In the genomic region with DNA sequence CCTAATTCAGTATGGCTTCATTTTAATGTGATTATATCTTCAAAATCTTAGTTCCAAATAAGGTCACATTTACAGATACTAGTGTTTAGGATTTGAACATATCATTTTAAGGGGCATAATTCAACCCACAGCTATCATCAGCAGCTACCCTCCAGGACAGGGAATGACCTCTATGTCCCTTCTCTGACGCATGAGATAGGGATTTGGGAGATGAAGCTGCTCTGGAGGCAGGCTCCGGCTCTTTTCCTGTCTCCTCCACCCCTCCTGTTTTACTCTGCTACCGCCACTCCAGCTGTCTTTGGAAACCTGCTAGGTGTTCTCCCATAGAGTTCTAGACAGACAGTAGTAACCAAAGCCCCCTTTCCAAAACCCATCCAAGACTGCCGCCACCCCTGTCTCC, we compare ENCODE assay signal across 24 cellular contexts.
"Had no signal": no experiment of that assay in that cellular context is flagged by ENCODE, and none has a peak within 500 bp of the region (broad histone marks: within the 10 kb centered on the region; RNA-seq: fewer than 3 reads in every experiment).

No MANE protein-coding gene starts in this region.

- H3K27ac ChIP-seq: left ventricle myocardium inferior, pancreas, prostate gland, skin epidermis, suprapubic skin, tibial nerve, uterus had no signal

- H3K36me3 Mint-ChIP-seq: mesothelial cell of epicardium; naive B cell; natural killer cell; stimulated activated effector memory CD8-positive, alpha-beta T cell treated with anti-CD3 and anti-CD28 coated beads, Interleukin-12 subunit alpha, Interleukin-12 subunit beta, amount 100 ng/mL, for 72 hours; type B pancreatic cell had no signal

- H3K4me3 Mint-ChIP-seq: mesothelial cell of epicardium; naive B cell; natural killer cell; nephron progenitor cell; stimulated activated effector memory CD8-positive, alpha-beta T cell treated with anti-CD3 and anti-CD28 coated beads, Interleukin-12 subunit alpha, Interleukin-12 subunit beta, amount 100 ng/mL, for 72 hours; stimulated activated naive CD8-positive, alpha-beta T cell treated with anti-CD3 and anti-CD28 coated beads, Interleukin-15, Interleukin-2, amounts not matched to agents 100 ng/mL and 50 ng/mL, for 24 hours; type B pancreatic cell had no signal

- ATAC-seq: natural killer cell; pancreas; sciatic nerve; stimulated activated effector memory CD8-positive, alpha-beta T cell treated with anti-CD3 and anti-CD28 coated beads, Interleukin-12 subunit alpha, Interleukin-12 subunit beta, amount 100 ng/mL, for 72 hours had no signal

- H3K9me3 ChIP-seq: pancreas, prostate gland, suprapubic skin, uterus had no signal

- H3K9me3 Mint-ChIP-seq: natural killer cell; nephron progenitor cell; stimulated activated effector memory CD8-positive, alpha-beta T cell treated with anti-CD3 and anti-CD28 coated beads, Interleukin-12 subunit alpha, Interleukin-12 subunit beta, amount 100 ng/mL, for 72 hours; stimulated activated naive CD8-positive, alpha-beta T cell treated with anti-CD3 and anti-CD28 coated beads, Interleukin-15, Interleukin-2, amounts not matched to agents 100 ng/mL and 50 ng/mL, for 24 hours had no signal

- FAIRE-seq: pancreas had no signal

- H3K4me3 ChIP-seq: left ventricle myocardium inferior, lung, pancreas, prostate gland, skin epidermis, suprapubic skin, tibial nerve, uterus had no signal

- H3K27me3 ChIP-seq: pancreas, suprapubic skin, tibial nerve, uterus had no signal

- H3K4me1 Mint-ChIP-seq: naive B cell; natural killer cell; stimulated activated effector memory CD8-positive, alpha-beta T cell treated with anti-CD3 and anti-CD28 coated beads, Interleukin-12 subunit alpha, Interleukin-12 subunit beta, amount 100 ng/mL, for 72 hours had no signal

- DNase-seq: islet precursor cell; left ventricle myocardium inferior; naive B cell; natural killer cell; nephron progenitor cell; nucleus accumbens; pancreas; posterior cingulate gyrus; retina; right cardiac atrium; stimulated activated CD4-positive, alpha-beta T cell treated with anti-CD3 and anti-CD28 coated beads, Interleukin-12 subunit alpha, Interleukin-12 subunit beta, amount 100 ng/mL, for 4 hours; stimulated activated CD4-positive, alpha-beta T cell treated with anti-CD3 and anti-CD28 coated beads, Interleukin-4, amount 100 ng/mL, for 24 hours; stimulated activated naive CD4-positive, alpha-beta T cell; uterus had no signal

- H3K27me3 Mint-ChIP-seq: stimulated activated naive CD8-positive, alpha-beta T cell treated with anti-CD3 and anti-CD28 coated beads, Interleukin-15, Interleukin-2, amounts not matched to agents 100 ng/mL and 50 ng/mL, for 24 hours; type B pancreatic cell had no signal

- H3K27ac Mint-ChIP-seq: mesothelial cell of epicardium; naive B cell; natural killer cell; stimulated activated effector memory CD8-positive, alpha-beta T cell treated with anti-CD3 and anti-CD28 coated beads, Interleukin-12 subunit alpha, Interleukin-12 subunit beta, amount 100 ng/mL, for 72 hours; stimulated activated naive CD8-positive, alpha-beta T cell treated with anti-CD3 and anti-CD28 coated beads, Interleukin-15, Interleukin-2, amounts not matched to agents 100 ng/mL and 50 ng/mL, for 24 hours; type B pancreatic cell had no signal

- H3K4me1 ChIP-seq: left ventricle myocardium inferior, pancreas, prostate gland, suprapubic skin, tibial nerve, uterus had no signal

- H3K36me3 ChIP-seq: left ventricle myocardium inferior, pancreas, prostate gland, suprapubic skin, tibial nerve, uterus had no signal
